Comparison of ENCODE assay signal across 8 cellular contexts in the genomic region with DNA sequence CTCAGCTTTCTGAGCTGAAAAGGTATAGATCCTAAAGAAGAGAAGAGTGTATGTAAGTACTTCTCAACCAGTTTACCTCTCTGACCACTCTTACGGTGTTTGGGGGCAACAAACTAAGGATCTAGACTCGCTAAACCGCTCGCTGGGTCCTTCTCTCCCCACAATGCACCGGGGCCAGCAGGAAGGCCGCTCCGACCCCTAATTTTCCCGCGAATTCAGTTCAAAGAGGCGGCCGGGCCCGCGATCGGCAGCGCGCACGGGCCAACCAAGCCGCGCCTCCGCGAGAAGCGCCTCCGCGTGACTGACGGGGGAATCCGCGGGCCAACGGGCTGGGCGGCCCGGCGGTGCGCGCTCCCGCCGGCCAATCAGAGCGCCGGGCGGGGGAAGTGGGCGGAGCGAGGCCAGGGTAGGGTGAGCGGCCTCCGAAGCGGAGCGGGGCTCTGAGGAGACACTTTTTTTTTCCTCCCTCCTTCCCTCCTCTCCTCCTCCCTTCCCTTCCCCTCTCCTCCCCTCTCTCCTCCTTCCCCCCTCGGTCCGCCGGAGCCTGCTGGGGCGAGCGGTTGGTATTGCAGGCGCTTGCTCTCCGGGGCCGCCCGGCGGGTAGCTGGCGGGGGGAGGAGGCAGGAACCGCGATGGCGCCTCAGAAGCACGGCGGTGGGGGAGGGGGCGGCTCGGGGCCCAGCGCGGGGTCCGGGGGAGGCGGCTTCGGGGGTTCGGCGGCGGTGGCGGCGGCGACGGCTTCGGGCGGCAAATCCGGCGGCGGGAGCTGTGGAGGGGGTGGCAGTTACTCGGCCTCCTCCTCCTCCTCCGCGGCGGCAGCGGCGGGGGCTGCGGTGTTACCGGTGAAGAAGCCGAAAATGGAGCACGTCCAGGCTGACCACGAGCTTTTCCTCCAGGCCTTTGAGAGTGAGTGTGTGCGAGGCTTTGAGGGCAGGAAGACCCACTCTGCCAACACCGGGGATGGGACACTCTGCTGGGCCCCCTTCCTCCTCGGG. TPM values are rescaled to one million over a fixed set of nuclear protein-coding genes. Genes with fewer than 3 reads are reported as not detected.
DNase-seq lines count a peak whose midpoint lies in the region; ATAC-seq and TF ChIP-seq lines count a peak whose summit lies in the region.
"Not testable (repeated sequence)": the region's sequence is repeated elsewhere in the genome, so short reads cannot be mapped to it uniquely, and the experiment has no call there.

SUZ12 (plus strand) TSS at position 393 of the 995 bp plus-strand sequence; CDS start at position 633, 240 bp downstream.

- peak within 1 kb of the TSS; percentile 90 for H3K4me3 Mint-ChIP-seq in activated T-helper 1 cell treated with anti-CD3 and anti-CD28 coated beads, Interleukin-12 subunit alpha, Interleukin-12 subunit beta, Interleukin-2, Interleukin-4 antibody, amounts not matched to agents 30 ng/mL and 10 ng/mL and 1 ng/mL, durations not matched to agents 14 hours and 24 hours and 36 hours
- H3K4me3 Mint-ChIP-seq in naive thymus-derived CD8-positive, alpha-beta T cell, result peak within 1 kb of the TSS; percentile 81 to 95 (median 89)
- peak within 1 kb of the TSS; percentile 72 for H3K4me3 Mint-ChIP-seq in stimulated activated effector memory CD8-positive, alpha-beta T cell treated with anti-CD3 and anti-CD28 coated beads, Interleukin-12 subunit alpha, Interleukin-12 subunit beta, amount 100 ng/mL, for 72 hours

- not testable (repeated sequence) for H3K9me3 ChIP-seq in Loucy (ENCODE audit: insufficient read depth, low read depth, low read length); RWPE2 (ENCODE audit: severe bottlenecking)

- H3K27ac ChIP-seq in RWPE2 (ENCODE audit: poor library complexity, severe bottlenecking), result peak within 1 kb of the TSS; percentile 64

- peak within 1 kb of the TSS; percentile 84 for H2AFZ ChIP-seq in Loucy (ENCODE audit: low read length)

- H3K9ac ChIP-seq in Loucy (ENCODE audit: low read depth, low read length, poor library complexity, severe bottlenecking), result peak within 1 kb of the TSS; percentile 92

- H4K20me1 ChIP-seq in Loucy (ENCODE audit: insufficient read depth, low read length, poor library complexity, severe bottlenecking), result peaks cover 30% of the 10 kb centered on the region

- peak within 1 kb of the TSS; percentile 80 for H3K27ac Mint-ChIP-seq in activated T-helper 1 cell treated with anti-CD3 and anti-CD28 coated beads, Interleukin-12 subunit alpha, Interleukin-12 subunit beta, Interleukin-2, Interleukin-4 antibody, amounts not matched to agents 30 ng/mL and 10 ng/mL and 1 ng/mL, durations not matched to agents 14 hours and 24 hours and 36 hours
- H3K27ac Mint-ChIP-seq in naive thymus-derived CD8-positive, alpha-beta T cell, result peak within 1 kb of the TSS in 9 of 10 donors; percentile 71 to 95 (median 95)
- peak within 1 kb of the TSS; percentile 88 for H3K27ac Mint-ChIP-seq in stimulated activated effector memory CD8-positive, alpha-beta T cell treated with anti-CD3 and anti-CD28 coated beads, Interleukin-12 subunit alpha, Interleukin-12 subunit beta, amount 100 ng/mL, for 72 hours

- peaks cover 12% of the 10 kb centered on the region for H3K36me3 Mint-ChIP-seq in activated T-helper 1 cell treated with anti-CD3 and anti-CD28 coated beads, Interleukin-12 subunit alpha, Interleukin-12 subunit beta, Interleukin-2, Interleukin-4 antibody, amounts not matched to agents 30 ng/mL and 10 ng/mL and 1 ng/mL, durations not matched to agents 14 hours and 24 hours and 36 hours (ENCODE audit: low read depth)
- H3K36me3 Mint-ChIP-seq in naive thymus-derived CD8-positive, alpha-beta T cell, result peaks cover 0 to 16% (median 2%) of the 10 kb centered on the region in 3 donors
- H3K36me3 Mint-ChIP-seq in stimulated activated effector memory CD8-positive, alpha-beta T cell treated with anti-CD3 and anti-CD28 coated beads, Interleukin-12 subunit alpha, Interleukin-12 subunit beta, amount 100 ng/mL, for 72 hours, result peaks cover 29% of the 10 kb centered on the region

- peak; percentile 90 for DNase-seq in EH (ENCODE audit: low read depth)
- DNase-seq in H4 (ENCODE audit: low spot score), result peak; percentile 84
- peak; percentile 63 for DNase-seq in RWPE2 (ENCODE audit: low spot score)
- DNase-seq in activated T-helper 1 cell treated with anti-CD3 and anti-CD28 coated beads, Interleukin-12 subunit alpha, Interleukin-12 subunit beta, Interleukin-2, Interleukin-4 antibody, amounts not matched to agents 30 ng/mL and 10 ng/mL and 1 ng/mL, durations not matched to agents 14 hours and 24 hours and 36 hours (ENCODE audit: low spot score), result peak; percentile 93
- DNase-seq in fibroblast of mammary gland (ENCODE audit: low read depth), result peak; percentile 77
- DNase-seq in naive thymus-derived CD8-positive, alpha-beta T cell, result peak; percentile 74 to 90 (median 87)
- peak; percentile 77 to 91 for DNase-seq in stimulated activated effector memory CD8-positive, alpha-beta T cell treated with anti-CD3 and anti-CD28 coated beads, Interleukin-12 subunit alpha, Interleukin-12 subunit beta, amount 100 ng/mL, for 72 hours (ENCODE audit: low spot score in 2 of 2)

- not testable (repeated sequence) for TF ChIP-seq CTCF in Loucy (conservative IDR thresholded peaks at IDR 0.05; ENCODE audit: low read length); RWPE2 (IDR thresholded peaks at IDR 0.05; ENCODE audit: poor library complexity, severe bottlenecking); fibroblast of mammary gland (conservative IDR thresholded peaks at IDR 0.05; ENCODE audit: control insufficient read depth, insufficient read depth, low read depth, low read length)

- peak within 1 kb of the TSS; percentile 90 for H3K4me3 ChIP-seq in Loucy (ENCODE audit: low read length, poor library complexity, severe bottlenecking)
- H3K4me3 ChIP-seq in RWPE2 (ENCODE audit: severe bottlenecking), result peak within 1 kb of the TSS; percentile 96
- H3K4me3 ChIP-seq in fibroblast of mammary gland (ENCODE audit: control insufficient read depth, low read depth, low read length), result peak within 1 kb of the TSS; percentile 73

- peaks cover 47% of the 10 kb centered on the region for H3K79me2 ChIP-seq in Loucy (ENCODE audit: insufficient read depth, low read length)

- peaks cover 15% of the 10 kb centered on the region for H3K4me1 ChIP-seq in Loucy (ENCODE audit: insufficient read depth, low read length, poor library complexity, severe bottlenecking)
- not testable (repeated sequence) for H3K4me1 ChIP-seq in RWPE2 (ENCODE audit: insufficient read depth, poor library complexity, severe bottlenecking)

- H3K9me3 Mint-ChIP-seq in activated T-helper 1 cell treated with anti-CD3 and anti-CD28 coated beads, Interleukin-12 subunit alpha, Interleukin-12 subunit beta, Interleukin-2, Interleukin-4 antibody, amounts not matched to agents 30 ng/mL and 10 ng/mL and 1 ng/mL, durations not matched to agents 14 hours and 24 hours and 36 hours; naive thymus-derived CD8-positive, alpha-beta T cell; stimulated activated effector memory CD8-positive, alpha-beta T cell treated with anti-CD3 and anti-CD28 coated beads, Interleukin-12 subunit alpha, Interleukin-12 subunit beta, amount 100 ng/mL, for 72 hours: not testable (repeated sequence)

- H3K27me3 ChIP-seq in Loucy (ENCODE audit: insufficient read depth, low read length, poor library complexity, severe bottlenecking); RWPE2 (ENCODE audit: insufficient read depth, poor library complexity, severe bottlenecking): not testable (repeated sequence)

- not testable (repeated sequence) for H3K36me3 ChIP-seq in Loucy (ENCODE audit: insufficient read depth, low read length)
- H3K36me3 ChIP-seq in RWPE2 (ENCODE audit: low read depth), result peaks cover 18% of the 10 kb centered on the region

- H3K27me3 Mint-ChIP-seq in activated T-helper 1 cell treated with anti-CD3 and anti-CD28 coated beads, Interleukin-12 subunit alpha, Interleukin-12 subunit beta, Interleukin-2, Interleukin-4 antibody, amounts not matched to agents 30 ng/mL and 10 ng/mL and 1 ng/mL, durations not matched to agents 14 hours and 24 hours and 36 hours (ENCODE audit: insufficient read depth); naive thymus-derived CD8-positive, alpha-beta T cell: not testable (repeated sequence)

- POLR2A ChIA-PET in naive thymus-derived CD8-positive, alpha-beta T cell (lab: Charles Lee), result interaction anchor here (0.6 to 2.0 kb wide), 6 partner anchors 21 to 449 kb away, joined by 3 to 12 read pairs (median 3); partner anchors contain the start of genes LRRC37B and UTP6

- not testable (repeated sequence) for H3F3A ChIP-seq in Loucy (ENCODE audit: low read depth)

- intact Hi-C loops in activated T-helper 1 cell treated with anti-CD3 and anti-CD28 coated beads, Interleukin-12 subunit alpha, Interleukin-12 subunit beta, Interleukin-2, Interleukin-4 antibody, amounts not matched to agents 30 ng/mL and 10 ng/mL and 1 ng/mL, durations not matched to agents 14 hours and 24 hours and 36 hours (cut with micrococcal nuclease), result loop anchor here (1.0 kb wide), 1 partner anchor 36 kb away; the partner anchor contains the start of gene UTP6

- ATAC-seq in RWPE2 (ENCODE audit: low read depth), result peak; percentile 96
- peak; percentile 94 to 95 for ATAC-seq in naive thymus-derived CD8-positive, alpha-beta T cell
- ATAC-seq in stimulated activated effector memory CD8-positive, alpha-beta T cell treated with anti-CD3 and anti-CD28 coated beads, Interleukin-12 subunit alpha, Interleukin-12 subunit beta, amount 100 ng/mL, for 72 hours, result peak; percentile 95

- peaks cover 12% of the 10 kb centered on the region for H3K4me1 Mint-ChIP-seq in activated T-helper 1 cell treated with anti-CD3 and anti-CD28 coated beads, Interleukin-12 subunit alpha, Interleukin-12 subunit beta, Interleukin-2, Interleukin-4 antibody, amounts not matched to agents 30 ng/mL and 10 ng/mL and 1 ng/mL, durations not matched to agents 14 hours and 24 hours and 36 hours (ENCODE audit: low read depth)
- H3K4me1 Mint-ChIP-seq in naive thymus-derived CD8-positive, alpha-beta T cell, result peaks cover 0 to 24% (median 15%) of the 10 kb centered on the region in 4 donors
- H3K4me1 Mint-ChIP-seq in stimulated activated effector memory CD8-positive, alpha-beta T cell treated with anti-CD3 and anti-CD28 coated beads, Interleukin-12 subunit alpha, Interleukin-12 subunit beta, amount 100 ng/mL, for 72 hours, result not testable (repeated sequence)

- H3K9me2 ChIP-seq in Loucy (replicated peaks; ENCODE audit: low read depth, low read length), result not testable (repeated sequence)

- peak within 1 kb of the TSS; percentile 87 for H3K4me2 ChIP-seq in Loucy (ENCODE audit: low read depth, low read length, poor library complexity, severe bottlenecking)

RNA-seq across cellular contexts. Expression of gene SUZ12, which starts in this region (rescaled TPM):
- 13.1 and 13.4 TPM in 2 replicates for total RNA-seq in H4 (2014; rRNA removed; shearing (Covaris generic))
- total RNA-seq in activated T-helper 1 cell treated with anti-CD3 and anti-CD28 coated beads, Interleukin-12 subunit alpha, Interleukin-12 subunit beta, Interleukin-2, Interleukin-4 antibody, amounts not matched to agents 30 ng/mL and 10 ng/mL and 1 ng/mL, durations not matched to agents 14 hours and 24 hours and 36 hours, result 76.0 and 81.7 TPM in 2 replicates
- 10 to 100 TPM; 39.1 to 40.0 TPM for total RNA-seq in naive thymus-derived CD8-positive, alpha-beta T cell
- 10 to 100 TPM; 17.9 to 20.3 (median 19.7) TPM for polyA plus RNA-seq in naive thymus-derived CD8-positive, alpha-beta T cell

Comparison
In these comparisons a context has a peak if more than half of its experiments do, and no peak if none do; other contexts are left out.
1. Peak in every context shown above with its lines: DNase-seq, ATAC-seq, H3K4me3 ChIP-seq and H3K27ac ChIP-seq.